8 cellular contexts compared by ENCODE assay signal in the genomic region with DNA sequence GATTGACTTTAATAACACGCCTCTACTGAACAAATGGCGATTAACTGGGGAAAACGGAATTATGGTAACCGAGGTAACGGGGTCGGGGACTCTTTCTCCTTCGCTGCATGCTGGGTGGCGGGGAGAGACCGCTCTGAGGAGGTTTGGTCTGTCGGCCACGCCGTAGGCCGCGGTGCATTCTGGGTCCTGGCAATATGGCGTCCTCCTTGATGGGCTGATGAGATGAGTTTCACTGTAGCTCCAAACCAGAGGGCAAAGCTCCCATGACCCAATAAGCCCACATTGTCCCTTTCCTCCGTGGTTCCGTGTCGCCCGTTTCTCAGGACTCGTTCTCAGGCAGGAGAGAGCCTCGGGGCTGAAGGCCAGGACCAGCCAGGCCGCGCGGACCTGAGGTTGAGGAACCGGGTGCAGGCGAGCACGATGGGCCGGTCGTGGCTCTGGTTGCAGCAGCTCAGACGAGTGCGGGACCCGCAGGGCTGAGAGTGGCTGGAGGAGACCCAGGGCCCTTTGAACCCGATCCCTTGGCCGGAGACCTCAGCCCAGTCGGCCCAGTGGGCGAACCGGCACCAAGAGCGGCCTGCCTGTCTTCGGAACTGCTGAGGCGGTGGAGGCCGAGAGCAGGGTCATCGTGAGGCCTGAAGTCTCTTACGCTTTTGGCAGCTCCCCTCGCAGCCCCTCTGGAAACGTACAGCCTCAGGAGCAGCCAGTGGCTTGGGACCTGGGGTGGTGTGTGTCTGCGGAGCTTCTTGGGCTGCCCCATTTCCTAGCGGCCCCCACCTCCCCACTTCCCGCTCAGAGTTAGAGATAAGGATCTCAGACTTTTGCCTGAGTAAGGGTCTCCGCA. TPM values are rescaled to one million over a fixed set of nuclear protein-coding genes. Genes with fewer than 3 reads are reported as not detected.
DNase-seq lines count a peak whose midpoint lies in the region; ATAC-seq and TF ChIP-seq lines count a peak whose summit lies in the region.

A gene with protein sequence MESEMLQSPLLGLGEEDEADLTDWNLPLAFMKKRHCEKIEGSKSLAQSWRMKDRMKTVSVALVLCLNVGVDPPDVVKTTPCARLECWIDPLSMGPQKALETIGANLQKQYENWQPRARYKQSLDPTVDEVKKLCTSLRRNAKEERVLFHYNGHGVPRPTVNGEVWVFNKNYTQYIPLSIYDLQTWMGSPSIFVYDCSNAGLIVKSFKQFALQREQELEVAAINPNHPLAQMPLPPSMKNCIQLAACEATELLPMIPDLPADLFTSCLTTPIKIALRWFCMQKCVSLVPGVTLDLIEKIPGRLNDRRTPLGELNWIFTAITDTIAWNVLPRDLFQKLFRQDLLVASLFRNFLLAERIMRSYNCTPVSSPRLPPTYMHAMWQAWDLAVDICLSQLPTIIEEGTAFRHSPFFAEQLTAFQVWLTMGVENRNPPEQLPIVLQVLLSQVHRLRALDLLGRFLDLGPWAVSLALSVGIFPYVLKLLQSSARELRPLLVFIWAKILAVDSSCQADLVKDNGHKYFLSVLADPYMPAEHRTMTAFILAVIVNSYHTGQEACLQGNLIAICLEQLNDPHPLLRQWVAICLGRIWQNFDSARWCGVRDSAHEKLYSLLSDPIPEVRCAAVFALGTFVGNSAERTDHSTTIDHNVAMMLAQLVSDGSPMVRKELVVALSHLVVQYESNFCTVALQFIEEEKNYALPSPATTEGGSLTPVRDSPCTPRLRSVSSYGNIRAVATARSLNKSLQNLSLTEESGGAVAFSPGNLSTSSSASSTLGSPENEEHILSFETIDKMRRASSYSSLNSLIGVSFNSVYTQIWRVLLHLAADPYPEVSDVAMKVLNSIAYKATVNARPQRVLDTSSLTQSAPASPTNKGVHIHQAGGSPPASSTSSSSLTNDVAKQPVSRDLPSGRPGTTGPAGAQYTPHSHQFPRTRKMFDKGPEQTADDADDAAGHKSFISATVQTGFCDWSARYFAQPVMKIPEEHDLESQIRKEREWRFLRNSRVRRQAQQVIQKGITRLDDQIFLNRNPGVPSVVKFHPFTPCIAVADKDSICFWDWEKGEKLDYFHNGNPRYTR (N-terminal part only) (plus strand): TSS at position 184 of the 844 bp plus-strand sequence. CDS start 792 bp downstream, outside the sequence.

- intact Hi-C loops in left lung (cut with DNase I) = no loop called here

- no peaks in the 10 kb centered on the region for H3K9me3 ChIP-seq in left lung

- peaks cover 15 to 30% of the 10 kb centered on the region in 2 donors for H3K4me1 ChIP-seq in left lung

- peak within 1 kb of the TSS; percentile 50 to 73 for H3K27ac ChIP-seq in left lung

- H3K4me3 ChIP-seq in left lung = peak within 1 kb of the TSS; percentile 91 to 100

- ATAC-seq in GM18498 (IDR thresholded peaks at IDR 0.05; ENCODE audit: unreplicated experiment) (peak; percentile 80), HG03460 (IDR thresholded peaks at IDR 0.05; ENCODE audit: unreplicated experiment) (peak; percentile 80), left lung (peak; percentile 100), HG03354 (IDR thresholded peaks at IDR 0.05; ENCODE audit: poor library complexity, severe bottlenecking, unreplicated experiment) (no peak)

- peaks cover 0 to 18% of the 10 kb centered on the region in 2 donors for H3K27me3 ChIP-seq in left lung

- TF ChIP-seq CTCF in left lung (IDR thresholded peaks at IDR 0.05) = no peak

- H3K36me3 ChIP-seq in left lung = no peaks in the 10 kb centered on the region

- peak; percentile 60 for DNase-seq in NCI-H748 treated with DMSO at 0.1 percent for 48 hours (lab: John Stamatoyannopoulos, UW)
- DNase-seq in activated CD4-positive, alpha-beta T cell treated with anti-CD3 and anti-CD28 coated beads, Interleukin-2, amount 50 U/mL, for 4 hours = peak; percentile 87 to 89
- DNase-seq in dermis microvascular lymphatic vessel endothelial cell (ENCODE audit: low read depth in 2 of 2) = peak; percentile 79 to 88
- DNase-seq in left lung = peak; percentile 90 to 97
- peak; percentile 92 to 93 for DNase-seq in stimulated activated CD4-positive, alpha-beta T cell treated with anti-CD3 and anti-CD28 coated beads, Interleukin-2, amount 100 ng/mL, for 24 hours

RNA-seq across cellular contexts. Expression of the gene that starts here (rescaled TPM):
- total RNA-seq in dermis microvascular lymphatic vessel endothelial cell (10.5 and 16.8 TPM in 2 replicates), left lung (10 to 100 TPM; 25.7 to 39.2 TPM)
